In the genomic region with DNA sequence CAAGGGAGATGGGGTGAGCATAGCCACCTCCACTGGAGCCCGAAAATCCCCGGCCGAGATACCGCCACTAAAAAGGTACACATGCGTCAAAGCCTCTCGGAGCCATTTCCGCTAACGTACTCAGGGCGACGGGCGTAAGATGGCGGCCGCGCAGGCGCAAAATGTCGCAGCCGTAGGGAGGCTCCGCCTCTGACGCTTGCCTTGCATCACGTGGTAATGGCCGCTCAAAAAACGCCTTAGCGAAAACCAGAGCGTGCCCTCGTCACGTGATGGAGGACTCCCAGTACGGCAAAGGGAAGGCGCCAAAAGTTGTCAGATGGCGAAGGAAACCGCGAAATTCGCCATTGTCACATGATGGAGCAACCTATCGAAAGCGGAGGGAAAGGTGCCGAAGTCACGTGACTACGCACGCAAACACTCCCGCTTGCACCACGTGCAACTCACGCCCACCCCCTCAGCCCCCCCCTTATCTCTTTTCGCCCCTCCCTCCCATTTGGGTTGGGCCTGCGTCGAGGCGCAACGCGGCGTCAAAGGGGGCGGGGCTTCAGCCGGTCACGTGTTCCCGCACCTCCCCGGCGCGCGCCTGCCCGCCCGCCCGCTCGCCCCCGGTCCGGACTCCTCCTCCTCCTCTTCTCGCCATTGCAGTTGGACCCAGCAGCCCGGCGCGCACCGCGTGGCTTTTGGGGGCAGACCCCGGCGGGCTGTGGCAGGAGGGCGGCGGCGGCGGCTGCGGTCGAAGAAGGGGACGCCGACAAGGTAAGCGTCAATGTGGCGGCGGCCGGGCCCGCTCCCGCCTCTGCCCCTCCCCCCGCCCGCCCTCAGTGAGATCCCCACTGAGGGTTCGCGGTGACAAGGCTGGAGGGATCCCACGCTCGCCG, we compare ENCODE assay signal across 1 cellular context.
TF ChIP-seq lines count a peak whose summit lies in the region.

TSS of gene ILF3 (plus strand) at position 615 of the 878 bp plus-strand sequence. CDS start 16,260 bp downstream, outside the sequence.

TF ChIP-seq in GM12878, 131 proteins besides CTCF, POLR2A, EP300 and RAD21 (continued from another document):
- TF ChIP-seq ZNF592 (IDR thresholded peaks at IDR 0.05) (no peak), SUPT20H (IDR thresholded peaks at IDR 0.05; ENCODE audit: borderline replicate concordance, control insufficient read depth, low read depth, low read length) (no peak), SIX5 (IDR thresholded peaks at IDR 0.05; ENCODE audit: low read depth, low read length, severe bottlenecking) (peak; percentile 91), STAT3 (IDR thresholded peaks at IDR 0.05; ENCODE audit: low read depth, low read length) (peak; percentile 68; the same call in 1 of the 2 replicates), SP1 (IDR thresholded peaks at IDR 0.05; ENCODE audit: low read depth, low read length) (peak; percentile 86), BCL3 (IDR thresholded peaks at IDR 0.05; ENCODE audit: borderline replicate concordance, insufficient read depth, low read depth, low read length, poor library complexity, severe bottlenecking) (no peak), NR2F1 (conservative IDR thresholded peaks at IDR 0.05) (0 out of 2 replicates have a peak, but pooled peaks have one; percentile 1)
- TF ChIP-seq, protein P1, sequence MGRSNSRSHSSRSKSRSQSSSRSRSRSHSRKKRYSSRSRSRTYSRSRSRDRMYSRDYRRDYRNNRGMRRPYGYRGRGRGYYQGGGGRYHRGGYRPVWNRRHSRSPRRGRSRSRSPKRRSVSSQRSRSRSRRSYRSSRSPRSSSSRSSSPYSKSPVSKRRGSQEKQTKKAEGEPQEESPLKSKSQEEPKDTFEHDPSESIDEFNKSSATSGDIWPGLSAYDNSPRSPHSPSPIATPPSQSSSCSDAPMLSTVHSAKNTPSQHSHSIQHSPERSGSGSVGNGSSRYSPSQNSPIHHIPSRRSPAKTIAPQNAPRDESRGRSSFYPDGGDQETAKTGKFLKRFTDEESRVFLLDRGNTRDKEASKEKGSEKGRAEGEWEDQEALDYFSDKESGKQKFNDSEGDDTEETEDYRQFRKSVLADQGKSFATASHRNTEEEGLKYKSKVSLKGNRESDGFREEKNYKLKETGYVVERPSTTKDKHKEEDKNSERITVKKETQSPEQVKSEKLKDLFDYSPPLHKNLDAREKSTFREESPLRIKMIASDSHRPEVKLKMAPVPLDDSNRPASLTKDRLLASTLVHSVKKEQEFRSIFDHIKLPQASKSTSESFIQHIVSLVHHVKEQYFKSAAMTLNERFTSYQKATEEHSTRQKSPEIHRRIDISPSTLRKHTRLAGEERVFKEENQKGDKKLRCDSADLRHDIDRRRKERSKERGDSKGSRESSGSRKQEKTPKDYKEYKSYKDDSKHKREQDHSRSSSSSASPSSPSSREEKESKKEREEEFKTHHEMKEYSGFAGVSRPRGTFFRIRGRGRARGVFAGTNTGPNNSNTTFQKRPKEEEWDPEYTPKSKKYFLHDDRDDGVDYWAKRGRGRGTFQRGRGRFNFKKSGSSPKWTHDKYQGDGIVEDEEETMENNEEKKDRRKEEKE (IDR thresholded peaks at IDR 0.05): no peak
